19 cellular contexts compared by ENCODE assay signal in the genomic region with DNA sequence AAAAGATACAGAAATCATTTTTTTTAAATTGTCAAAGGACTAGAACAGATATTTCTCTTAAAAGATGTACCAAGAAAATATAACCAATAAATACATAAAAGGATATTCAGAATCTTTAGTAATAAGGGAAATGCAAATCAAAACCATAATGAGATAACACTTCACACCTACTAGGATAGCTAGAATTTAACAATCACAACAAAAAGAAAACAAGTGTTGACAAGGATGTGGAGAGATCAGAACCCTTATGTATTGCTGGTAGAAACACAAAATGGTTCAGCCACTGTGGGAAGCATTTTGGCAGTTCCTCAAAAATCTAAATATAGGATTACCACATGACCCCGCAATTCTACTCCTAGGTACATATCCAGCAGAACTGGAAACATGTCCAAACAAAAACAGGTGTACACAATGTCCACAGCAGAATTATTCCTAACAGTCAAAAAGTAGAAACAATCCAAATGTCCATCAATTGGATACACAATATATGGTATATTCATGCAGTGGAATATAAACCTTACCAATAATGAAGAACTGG.
DNase-seq lines count a peak whose midpoint lies in the region; TF ChIP-seq lines count a peak whose summit lies in the region.
"Had no signal": no experiment of that assay in that cellular context is flagged by ENCODE, and none has a peak within 500 bp of the region (broad histone marks: within the 10 kb centered on the region; RNA-seq: fewer than 3 reads in every experiment).

No MANE protein-coding gene starts in this region.

- H3K4me3 Mint-ChIP-seq in immature natural killer cell = peak overlapping the region in 1 of 5 donors; percentile 10
- H3K4me3 Mint-ChIP-seq: activated naive CD8-positive, alpha-beta T cell treated with anti-CD3 and anti-CD28 coated beads, Interleukin-2, amount 50 U/mL, for 24 hours; CD14-positive monocyte; neural progenitor cell; stimulated activated naive CD8-positive, alpha-beta T cell treated with anti-CD3 and anti-CD28 coated beads, Interleukin-15, Interleukin-2, amounts not matched to agents 100 ng/mL and 50 ng/mL, for 24 hours; T-helper 1 cell treated with Interleukin-12 subunit alpha and Interleukin-12 subunit beta and Interleukin-4 antibody, amounts not matched to agents 30 μg/mL and 1 μg/mL, for 36 hours had no signal

- no peak overlapping the region for H3K4me3 ChIP-seq in LNCaP clone FGC (ENCODE audit: low read depth, low read length)
- no peak overlapping the region for H3K4me3 ChIP-seq in effector memory CD4-positive, alpha-beta T cell (ENCODE audit: insufficient read depth, low read depth, low read length, poor library complexity, severe bottlenecking)
- H3K4me3 ChIP-seq: gastroesophageal sphincter, lung, neural progenitor cell, thyroid gland had no signal

- DNase-seq in LNCaP clone FGC (ENCODE audit: low read depth) (peak; percentile 33), NCI-H1105 treated with DMSO at 0.1 percent for 48 hours (lab: John Stamatoyannopoulos, UW) (peak; percentile 68), NCI-H774 (lab: John Stamatoyannopoulos, UW) (peak; percentile 47), immature natural killer cell (no peak), H4 (ENCODE audit: low spot score) (no peak), cortex of kidney (lab: John Stamatoyannopoulos, UW) (no peak)
- no peak for DNase-seq in effector memory CD4-positive, alpha-beta T cell
- DNase-seq: activated gamma-delta T cell; activated naive CD8-positive, alpha-beta T cell treated with anti-CD3 and anti-CD28 coated beads, Interleukin-2, amount 50 U/mL, for 24 hours; KG1; NCI-H446; posterior cingulate gyrus; thyroid gland had no signal

- H3K9me3 Mint-ChIP-seq in immature natural killer cell = peaks cover 0 to 10% (median 6%) of the 10 kb centered on the region in 6 donors
- H3K9me3 Mint-ChIP-seq: neural progenitor cell; stimulated activated naive CD8-positive, alpha-beta T cell treated with anti-CD3 and anti-CD28 coated beads, Interleukin-15, Interleukin-2, amounts not matched to agents 100 ng/mL and 50 ng/mL, for 24 hours had no signal

- no peak for TF ChIP-seq CTCF in LNCaP clone FGC (IDR thresholded peaks at IDR 0.05; ENCODE audit: control insufficient read depth, extremely low read depth, insufficient read depth)

- no peaks in the 10 kb centered on the region for H3K36me3 ChIP-seq in effector memory CD4-positive, alpha-beta T cell (ENCODE audit: control insufficient read depth, insufficient read depth, low read length)
- H3K36me3 ChIP-seq: gastroesophageal sphincter, neural progenitor cell, thyroid gland had no signal

- peak overlapping the region; percentile 63 to 87 (median 74) for H3K27ac Mint-ChIP-seq in immature natural killer cell
- H3K27ac Mint-ChIP-seq: activated naive CD8-positive, alpha-beta T cell treated with anti-CD3 and anti-CD28 coated beads, Interleukin-2, amount 50 U/mL, for 24 hours; CD14-positive monocyte; neural progenitor cell; stimulated activated naive CD8-positive, alpha-beta T cell treated with anti-CD3 and anti-CD28 coated beads, Interleukin-15, Interleukin-2, amounts not matched to agents 100 ng/mL and 50 ng/mL, for 24 hours; T-helper 1 cell treated with Interleukin-12 subunit alpha and Interleukin-12 subunit beta and Interleukin-4 antibody, amounts not matched to agents 30 μg/mL and 1 μg/mL, for 36 hours had no signal

- H3K4me1 ChIP-seq in effector memory CD4-positive, alpha-beta T cell (ENCODE audit: control insufficient read depth, insufficient read depth, low read length, poor library complexity, severe bottlenecking) = no peaks in the 10 kb centered on the region
- H3K4me1 ChIP-seq: gastroesophageal sphincter, neural progenitor cell, thyroid gland had no signal

- H3K4me1 Mint-ChIP-seq in immature natural killer cell = peaks cover 34 to 35% of the 10 kb centered on the region in 2 donors
- H3K4me1 Mint-ChIP-seq: CD14-positive monocyte, neural progenitor cell had no signal

- no peaks in the 10 kb centered on the region for H3K27me3 ChIP-seq in effector memory CD4-positive, alpha-beta T cell (replicated peaks; ENCODE audit: control insufficient read depth, insufficient read depth, low read length, poor library complexity, severe bottlenecking)
- H3K27me3 ChIP-seq: gastroesophageal sphincter, neural progenitor cell, thyroid gland had no signal

- H3K9me3 ChIP-seq in effector memory CD4-positive, alpha-beta T cell (ENCODE audit: control insufficient read depth, low read length) = no peaks in the 10 kb centered on the region
- H3K9me3 ChIP-seq: gastroesophageal sphincter, thyroid gland had no signal

- peaks cover 0 to 5% (median 0%) of the 10 kb centered on the region in 3 donors for H3K27me3 Mint-ChIP-seq in immature natural killer cell (ENCODE audit: low read depth in 3 of 3)
- H3K27me3 Mint-ChIP-seq: stimulated activated naive CD8-positive, alpha-beta T cell treated with anti-CD3 and anti-CD28 coated beads, Interleukin-15, Interleukin-2, amounts not matched to agents 100 ng/mL and 50 ng/mL, for 24 hours had no signal

- H3K36me3 Mint-ChIP-seq in immature natural killer cell = peaks cover 0 to 9% (median 0%) of the 10 kb centered on the region in 3 donors
- H3K36me3 Mint-ChIP-seq: CD14-positive monocyte, neural progenitor cell had no signal

- H3K27ac ChIP-seq in effector memory CD4-positive, alpha-beta T cell (ENCODE audit: insufficient read depth, low read length, poor library complexity, severe bottlenecking) = no peak overlapping the region
- H3K27ac ChIP-seq: gastroesophageal sphincter, neural progenitor cell, thyroid gland had no signal

Comparison
In these comparisons a context has a peak if more than half of its experiments do, and no peak if none do; other contexts are left out.
1. DNase-seq: peak in LNCaP clone FGC (single experiment), NCI-H1105 treated with DMSO at 0.1 percent for 48 hours (single experiment) and NCI-H774 (single experiment); none in immature natural killer cell (0 of 3), H4 (single experiment), cortex of kidney (single experiment) and effector memory CD4-positive, alpha-beta T cell (0 of 3).